ENCODE assay signal across 8 cellular contexts in the genomic region with DNA sequence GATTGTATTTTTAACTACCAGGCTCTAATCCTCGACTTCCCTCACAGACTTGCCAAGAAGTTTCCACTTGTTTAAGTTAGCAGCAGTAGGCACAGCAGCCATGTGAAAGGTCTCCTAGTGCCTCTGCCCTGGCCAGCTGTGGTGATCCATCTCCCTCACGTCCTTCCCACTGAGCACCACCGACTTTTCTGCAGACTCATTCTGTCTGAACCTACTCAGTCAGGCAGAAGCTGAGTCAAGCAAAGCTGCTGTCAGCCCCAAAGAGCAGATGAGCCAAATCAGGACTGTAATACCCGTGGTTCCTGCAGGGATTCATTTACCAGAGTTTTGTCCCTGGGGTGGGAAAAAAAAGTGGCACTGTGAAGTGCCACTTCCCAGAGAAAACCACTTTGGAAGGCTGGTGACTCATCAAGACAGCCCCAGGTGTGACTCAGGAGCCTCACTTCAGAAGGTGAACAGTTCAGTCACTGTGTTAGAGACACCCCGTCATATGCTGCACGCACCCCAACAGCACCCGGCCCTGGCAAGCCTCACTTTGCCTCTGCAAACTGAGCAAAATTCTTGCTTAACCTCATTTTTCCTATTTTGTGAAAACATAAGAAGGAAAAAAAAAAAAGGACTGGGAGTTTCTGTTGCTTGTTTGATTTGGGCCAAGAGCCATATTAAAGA.
DNase-seq lines count a peak whose midpoint lies in the region; ATAC-seq and TF ChIP-seq lines count a peak whose summit lies in the region.

No MANE protein-coding gene starts in this region.

- H2AFZ ChIP-seq in HCT116 (ENCODE audit: low read depth, low read length, poor library complexity, severe bottlenecking) = no peak overlapping the region

- no TSS peak for BruUV-seq in HCT116 (replicated peaks; lab: Mats Ljungman, UMichigan)

- TF ChIP-seq RAD21 in HCT116 (IDR thresholded peaks at IDR 0.05; ENCODE audit: low read depth) = no peak

- POLR2A ChIA-PET in HCT116 (lab: Charles Lee) = interaction anchor here (0.6 to 1.7 kb wide), 2 partner anchors 9 to 178 kb away, joined by 5 read pairs; no protein-coding TSS in a partner anchor

- H3K4me1 Mint-ChIP-seq in CD14-positive monocyte = no peaks in the 10 kb centered on the region

- no peak for TF ChIP-seq POLR2A in HCT116 (IDR thresholded peaks at IDR 0.05; ENCODE audit: borderline replicate concordance, extremely low read depth, insufficient read depth, insufficient read length)
- no peak for TF ChIP-seq POLR2A in spleen (IDR thresholded peaks at IDR 0.05)
- no peak for TF ChIP-seq POLR2A in erythroblast (IDR thresholded peaks at IDR 0.05; ENCODE audit: low read length)

- peak overlapping the region; percentile 15 to 47 for H3K4me3 ChIP-seq in HCT116 (replicated peaks in 1 of 2; ENCODE audit: low read depth in 1 of 2, low read length in 2 of 2)
- no peak overlapping the region for H3K4me3 ChIP-seq in spleen

- H3K9ac ChIP-seq in HCT116 (ENCODE audit: low read length) = peak overlapping the region; percentile 77

- 39 to 51% (median 48%) methylated on average over 7 of the region's 7 CpGs for WGBS in spleen, 5 donors

- H3K4me2 ChIP-seq in HCT116 (ENCODE audit: low read length) = peak overlapping the region; percentile 84

- peaks cover 67% of the 10 kb centered on the region for H3K79me2 ChIP-seq in HCT116 (ENCODE audit: insufficient read depth, low read length)

- no peaks in the 10 kb centered on the region for H4K20me1 ChIP-seq in HCT116 (ENCODE audit: insufficient read depth)

- no peak overlapping the region for H3K27ac Mint-ChIP-seq in CD14-positive monocyte

- intact Hi-C loops in HCT116 (cut with micrococcal nuclease) (loop anchor here (5.0 kb wide), 1 partner anchor 75 kb away; the partner anchor contains the start of gene WWTR1), left ventricle myocardium superior (cut with micrococcal nuclease) (no loop called here), spleen (cut with DNase I; ENCODE audit: low total_unique reads) (no loop called here), CD14-positive monocyte (cut with micrococcal nuclease) (no loop called here)

- no peaks in the 10 kb centered on the region for H3K9me2 ChIP-seq in HCT116 (ENCODE audit: insufficient read depth)

- H3K9me3 ChIP-seq in HCT116 (ENCODE audit: control insufficient read depth in 1 of 2, insufficient read depth in 1 of 2, low read depth in 1 of 2, low read length in 2 of 2) (no peaks in the 10 kb centered on the region), spleen (no peaks in the 10 kb centered on the region)

- no peak overlapping the region for H3K4me3 Mint-ChIP-seq in CD14-positive monocyte

- no peak for TF ChIP-seq CTCF in HCT116 (IDR thresholded peaks at IDR 0.05 in 2 of 3, conservative IDR thresholded peaks at IDR 0.05 in 1 of 3; ENCODE audit: borderline replicate concordance in 1 of 3, insufficient read depth in 1 of 3, low read depth in 2 of 3, low read length in 2 of 3)
- TF ChIP-seq CTCF in spleen (IDR thresholded peaks at IDR 0.05 in 8 of 11, conservative IDR thresholded peaks at IDR 0.05 in 3 of 11) = no peak
- no peak for TF ChIP-seq CTCF in CD14-positive monocyte (IDR thresholded peaks at IDR 0.05)

- RAD21 ChIA-PET in HCT116 (lab: Charles Lee; ENCODE audit: low non-redundant PET in 1 of 2, low total read pairs in 2 of 2, uncharacterized antibody in 2 of 2, unreplicated experiment in 2 of 2) = interaction anchor here in 1 of 2 experiments (0.7 to 1.5 kb wide), 3 partner anchors 43 to 183 kb away, joined by 3 to 4 read pairs (median 4); partner anchors contain the start of gene WWTR1

- ATAC-seq in HCT116 (peak; percentile 76), left ventricle myocardium superior (peak; percentile 75)
- ATAC-seq in stimulated activated naive CD8-positive, alpha-beta T cell treated with anti-CD3 and anti-CD28 coated beads, Interleukin-15, Interleukin-2, amounts not matched to agents 100 U/mL and 50 U/mL, for 24 hours = no peak

- H3K36me3 ChIP-seq in HCT116 (ENCODE audit: control insufficient read depth in 1 of 2, insufficient read depth in 2 of 2, low read length in 2 of 2) (no peaks in the 10 kb centered on the region), spleen (no peaks in the 10 kb centered on the region)

- DNase-seq in HCT116 (ENCODE audit: low read depth, low spot score) (peak; percentile 96), T1000 (lab: John Stamatoyannopoulos, UW) (peak; percentile 18), left ventricle myocardium superior (no peak), spleen (no peak), SKM-1 (lab: John Stamatoyannopoulos, UW; ENCODE audit: unreplicated experiment) (no peak), CD14-positive monocyte (ENCODE audit: low spot score) (no peak), erythroblast (lab: John Stamatoyannopoulos, UW) (no peak)
- no peak for DNase-seq in stimulated activated naive CD8-positive, alpha-beta T cell treated with anti-CD3 and anti-CD28 coated beads, Interleukin-15, Interleukin-2, amounts not matched to agents 100 U/mL and 50 U/mL, for 24 hours

- H3K36me3 Mint-ChIP-seq in CD14-positive monocyte = no peaks in the 10 kb centered on the region

- H3K4me1 ChIP-seq in HCT116 (ENCODE audit: control insufficient read depth in 1 of 2, insufficient read depth in 2 of 2, low read length in 2 of 2) (peaks cover 97 to 100% of the 10 kb centered on the region in 2 experiments), spleen (peaks cover 0 to 51% (median 21%) of the 10 kb centered on the region in 6 donors)

- CTCF ChIA-PET in HCT116 (lab: Charles Lee) = interaction anchor here (3.7 kb wide), 1 partner anchor 12 kb away, joined by 28 read pairs; no protein-coding TSS in a partner anchor

- H3K27me3 ChIP-seq in HCT116 (ENCODE audit: insufficient read depth, low read length) (no peaks in the 10 kb centered on the region), spleen (replicated peaks in 1 of 7) (no peaks in the 10 kb centered on the region)

- H3K27me3 Mint-ChIP-seq in CD14-positive monocyte (ENCODE audit: low read depth in 3 of 3) = peaks cover 53 to 75% (median 57%) of the 10 kb centered on the region in 3 donors

- no peaks in the 10 kb centered on the region for H3K9me3 Mint-ChIP-seq in CD14-positive monocyte

- peak overlapping the region; percentile 99 for H3K27ac ChIP-seq in HCT116 (ENCODE audit: low read depth, low read length)
- peak overlapping the region in 6 of 8 donors; percentile 10 to 64 (median 35) for H3K27ac ChIP-seq in spleen

TF ChIP-seq in HCT116, 20 proteins besides CTCF, POLR2A, EP300 and RAD21:
- peak; percentile 77 for TF ChIP-seq TCF7L2 (IDR thresholded peaks at IDR 0.05; ENCODE audit: borderline replicate concordance, extremely low read depth, insufficient read depth, insufficient read length)
- TF ChIP-seq MAX (IDR thresholded peaks at IDR 0.05) = no peak
- TF ChIP-seq CEBPB (IDR thresholded peaks at IDR 0.05; ENCODE audit: low read depth) = no peak
- TF ChIP-seq POLR2AphosphoS5 (IDR thresholded peaks at IDR 0.05; ENCODE audit: low read depth, low read length) = peak; percentile 53; the same call in 1 of the 2 replicates
- TF ChIP-seq REST (IDR thresholded peaks at IDR 0.05; ENCODE audit: low read depth) = no peak

Comparison
In these comparisons a context has a peak if more than half of its experiments do, and no peak if none do; other contexts are left out.
1. DNase-seq: peak in HCT116 (single experiment) and T1000 (single experiment); none in left ventricle myocardium superior (single experiment), spleen (single experiment), stimulated activated naive CD8-positive, alpha-beta T cell treated with anti-CD3 and anti-CD28 coated beads, Interleukin-15, Interleukin-2, amounts not matched to agents 100 U/mL and 50 U/mL, for 24 hours (single experiment), SKM-1 (single experiment), CD14-positive monocyte (single experiment) and erythroblast (0 of 2).
2. H3K4me3 ChIP-seq: peak in HCT116 (2 of 2); none in spleen (0 of 8).